Comparison of ENCODE assay signal across 21 cellular contexts in genomic region chr6:89051725-89052124, GRCh38. TPM values are rescaled to one million over a fixed set of nuclear protein-coding genes. Genes with fewer than 3 reads are reported as not detected.
DNase-seq lines count a peak whose midpoint lies in the region; ATAC-seq and TF ChIP-seq lines count a peak whose summit lies in the region.
"Had no signal": no experiment of that assay in that cellular context is flagged by ENCODE, and none has a peak within 500 bp of the region (broad histone marks: within the 10 kb centered on the region; RNA-seq: fewer than 3 reads in every experiment).

No MANE protein-coding gene starts in this region.

- H3K4me3 Mint-ChIP-seq in activated T-cell treated with anti-CD3 and anti-CD28 coated beads, Interleukin-2, amount 50 U/mL, for 72 hours: peak overlapping the region in 1 of 2 donors; percentile 23
- no peak overlapping the region for H3K4me3 Mint-ChIP-seq in activated CD8-positive, alpha-beta T cell treated with anti-CD3 and anti-CD28 coated beads for 36 hours
- H3K4me3 Mint-ChIP-seq in MCF 10A (ENCODE audit: unreplicated experiment): no peak overlapping the region
- no peak overlapping the region for H3K4me3 Mint-ChIP-seq in stimulated activated naive B cell treated with anti-CD40 and anti-IgM and Interleukin-4, amounts not matched to agents 10 μg/mL and 1 μg/mL and 100 μg/mL, for 72 hours
- H3K4me3 Mint-ChIP-seq: immature natural killer cell had no signal

- POLR2A ChIA-PET in activated CD8-positive, alpha-beta T cell treated with anti-CD3 and anti-CD28 coated beads for 36 hours (lab: Charles Lee): interaction anchor here (2.5 kb wide), 1 partner anchor 29 kb away, joined by 9 read pairs; the partner anchor contains the start of gene PNRC1
- POLR2A ChIA-PET in MCF 10A (lab: Yijun Ruan, JAX): interaction anchor here (2.3 to 9.2 kb wide), 3 partner anchors 16 to 31 kb away, joined by 15 to 177 read pairs (median 97); partner anchors contain the start of gene PNRC1

- peak overlapping the region; percentile 55 for H3K27ac Mint-ChIP-seq in activated T-cell treated with anti-CD3 and anti-CD28 coated beads, Interleukin-2, amount 50 U/mL, for 72 hours
- peak overlapping the region; percentile 70 for H3K27ac Mint-ChIP-seq in activated CD8-positive, alpha-beta T cell treated with anti-CD3 and anti-CD28 coated beads for 36 hours
- peak overlapping the region; percentile 51 for H3K27ac Mint-ChIP-seq in MCF 10A (ENCODE audit: low read depth, unreplicated experiment)
- no peak overlapping the region for H3K27ac Mint-ChIP-seq in stimulated activated naive B cell treated with anti-CD40 and anti-IgM and Interleukin-4, amounts not matched to agents 10 μg/mL and 1 μg/mL and 100 μg/mL, for 72 hours
- H3K27ac Mint-ChIP-seq: immature natural killer cell had no signal

- peak; percentile 4 to 14 for DNase-seq in activated T-cell treated with anti-CD3 and anti-CD28 coated beads, Interleukin-2, amount 50 U/mL, for 72 hours
- DNase-seq in activated T-cell treated with anti-CD3 and anti-CD28 coated beads, Interleukin-2, amount 50 U/mL, for 48 hours: no peak
- peak; percentile 25 for DNase-seq in activated CD8-positive, alpha-beta T cell treated with anti-CD3 and anti-CD28 coated beads for 36 hours
- peak; percentile 18 for DNase-seq in MCF 10A (ENCODE audit: unreplicated experiment)
- DNase-seq in stimulated activated naive B cell treated with anti-CD40 and anti-IgM and Interleukin-4, amounts not matched to agents 10 μg/mL and 1 μg/mL and 100 μg/mL, for 72 hours: no peak
- no peak for DNase-seq in hippocampal formation (lab: John Stamatoyannopoulos, UW)
- DNase-seq in NCI-H2196 treated with DMSO at 0.1 percent for 48 hours (lab: John Stamatoyannopoulos, UW; ENCODE audit: unreplicated experiment): no peak
- DNase-seq: activated CD4-positive, CD25-positive, alpha-beta regulatory T cell; central memory CD4-positive, alpha-beta T cell; COR-L47; cortex of kidney; effector memory CD4-positive, alpha-beta T cell; immature natural killer cell; left colon; NCI-H1105; NCI-H187; NCI-H82; RPMI8226; small intestine; stomach; thyroid gland had no signal

- no peak for TF ChIP-seq CTCF in activated CD8-positive, alpha-beta T cell treated with anti-CD3 and anti-CD28 coated beads for 36 hours (IDR thresholded peaks at IDR 0.05)
- TF ChIP-seq CTCF in MCF 10A (IDR thresholded peaks at IDR 0.05; ENCODE audit: unreplicated experiment): no peak

- peak; percentile 77 to 84 for ATAC-seq in activated T-cell treated with anti-CD3 and anti-CD28 coated beads, Interleukin-2, amount 50 U/mL, for 72 hours (replicated peaks in 1 of 2)
- ATAC-seq in activated CD8-positive, alpha-beta T cell treated with anti-CD3 and anti-CD28 coated beads for 36 hours: peak; percentile 80
- peak; percentile 33 to 59 for ATAC-seq in stimulated activated naive B cell treated with anti-CD40 and anti-IgM and Interleukin-4, amounts not matched to agents 10 μg/mL and 1 μg/mL and 100 μg/mL, for 72 hours (replicated peaks)
- ATAC-seq: left colon had no signal

- no peaks in the 10 kb centered on the region for H3K27me3 Mint-ChIP-seq in activated T-cell treated with anti-CD3 and anti-CD28 coated beads, Interleukin-2, amount 50 U/mL, for 72 hours (ENCODE audit: low read depth)
- no peaks in the 10 kb centered on the region for H3K27me3 Mint-ChIP-seq in activated CD8-positive, alpha-beta T cell treated with anti-CD3 and anti-CD28 coated beads for 36 hours
- H3K27me3 Mint-ChIP-seq in MCF 10A (ENCODE audit: insufficient read depth, unreplicated experiment): no peaks in the 10 kb centered on the region
- peaks cover 0 to 3% of the 10 kb centered on the region in 2 donors for H3K27me3 Mint-ChIP-seq in stimulated activated naive B cell treated with anti-CD40 and anti-IgM and Interleukin-4, amounts not matched to agents 10 μg/mL and 1 μg/mL and 100 μg/mL, for 72 hours

- intact Hi-C loops in activated CD8-positive, alpha-beta T cell treated with anti-CD3 and anti-CD28 coated beads for 36 hours (cut with micrococcal nuclease): no loop called here
- intact Hi-C loops in MCF 10A (cut with micrococcal nuclease): no loop called here

- no peaks in the 10 kb centered on the region for H3K36me3 Mint-ChIP-seq in activated T-cell treated with anti-CD3 and anti-CD28 coated beads, Interleukin-2, amount 50 U/mL, for 72 hours (ENCODE audit: insufficient read depth in 2 of 2)
- no peaks in the 10 kb centered on the region for H3K36me3 Mint-ChIP-seq in activated CD8-positive, alpha-beta T cell treated with anti-CD3 and anti-CD28 coated beads for 36 hours (ENCODE audit: low read depth)
- H3K36me3 Mint-ChIP-seq in MCF 10A (ENCODE audit: insufficient read depth, unreplicated experiment): no peaks in the 10 kb centered on the region
- no peaks in the 10 kb centered on the region for H3K36me3 Mint-ChIP-seq in stimulated activated naive B cell treated with anti-CD40 and anti-IgM and Interleukin-4, amounts not matched to agents 10 μg/mL and 1 μg/mL and 100 μg/mL, for 72 hours
- H3K36me3 Mint-ChIP-seq: immature natural killer cell had no signal

- CTCF ChIA-PET in activated CD8-positive, alpha-beta T cell treated with anti-CD3 and anti-CD28 coated beads for 36 hours (lab: Charles Lee): no interaction called here
- CTCF ChIA-PET in MCF 10A (lab: Yijun Ruan, JAX): interaction anchor here (0.5 to 1.1 kb wide), 3 partner anchors 20 to 69 kb away, joined by 3 to 4 read pairs (median 3); no protein-coding TSS in a partner anchor

- peaks cover 22% of the 10 kb centered on the region for H3K4me1 Mint-ChIP-seq in activated T-cell treated with anti-CD3 and anti-CD28 coated beads, Interleukin-2, amount 50 U/mL, for 72 hours (ENCODE audit: low read depth)
- H3K4me1 Mint-ChIP-seq in activated CD8-positive, alpha-beta T cell treated with anti-CD3 and anti-CD28 coated beads for 36 hours (ENCODE audit: low read depth): peaks cover 19% of the 10 kb centered on the region
- H3K4me1 Mint-ChIP-seq in MCF 10A (ENCODE audit: insufficient read depth, unreplicated experiment): peaks cover 28% of the 10 kb centered on the region
- peaks cover 2 to 6% of the 10 kb centered on the region in 2 donors for H3K4me1 Mint-ChIP-seq in stimulated activated naive B cell treated with anti-CD40 and anti-IgM and Interleukin-4, amounts not matched to agents 10 μg/mL and 1 μg/mL and 100 μg/mL, for 72 hours

- BruUV-seq in MCF 10A (replicated peaks; lab: Mats Ljungman, UMichigan): no TSS peak

- H3K9me3 Mint-ChIP-seq in activated T-cell treated with anti-CD3 and anti-CD28 coated beads, Interleukin-2, amount 50 U/mL, for 72 hours: no peaks in the 10 kb centered on the region
- H3K9me3 Mint-ChIP-seq in activated CD8-positive, alpha-beta T cell treated with anti-CD3 and anti-CD28 coated beads for 36 hours: no peaks in the 10 kb centered on the region
- no peaks in the 10 kb centered on the region for H3K9me3 Mint-ChIP-seq in MCF 10A (ENCODE audit: unreplicated experiment)
- H3K9me3 Mint-ChIP-seq in stimulated activated naive B cell treated with anti-CD40 and anti-IgM and Interleukin-4, amounts not matched to agents 10 μg/mL and 1 μg/mL and 100 μg/mL, for 72 hours: peaks cover 0 to 2% of the 10 kb centered on the region in 2 donors
- H3K9me3 Mint-ChIP-seq: immature natural killer cell had no signal

RNA-seq across cellular contexts. Expression of gene PNRC1, which starts 28.8 kb away (rescaled TPM):
- total RNA-seq in activated T-cell treated with anti-CD3 and anti-CD28 coated beads, Interleukin-2, amount 50 U/mL, for 72 hours: 100 to 1,000 TPM; 119 to 137 TPM
- total RNA-seq in activated CD8-positive, alpha-beta T cell treated with anti-CD3 and anti-CD28 coated beads for 36 hours: 100 to 1,000 TPM; 157 to 162 TPM
- total RNA-seq in MCF 10A (2022): 158 and 183 TPM in 2 replicates

Comparison
In these comparisons a context has a peak if more than half of its experiments do, and no peak if none do; other contexts are left out.
1. DNase-seq: peak in activated T-cell treated with anti-CD3 and anti-CD28 coated beads, Interleukin-2, amount 50 U/mL, for 72 hours (2 of 2), activated CD8-positive, alpha-beta T cell treated with anti-CD3 and anti-CD28 coated beads for 36 hours (single experiment) and MCF 10A (single experiment); none in activated T-cell treated with anti-CD3 and anti-CD28 coated beads, Interleukin-2, amount 50 U/mL, for 48 hours (0 of 2), stimulated activated naive B cell treated with anti-CD40 and anti-IgM and Interleukin-4, amounts not matched to agents 10 μg/mL and 1 μg/mL and 100 μg/mL, for 72 hours (single experiment), hippocampal formation (0 of 2) and NCI-H2196 treated with DMSO at 0.1 percent for 48 hours (single experiment).
2. Peak in every context shown above with its lines, with median percentiles within 50 percentile points of each other: ATAC-seq.